ENCODE assay signal across 9 cellular contexts in genomic region chr13:28494861-28495585, GRCh38.
DNase-seq lines count a peak whose midpoint lies in the region; ATAC-seq lines count a peak whose summit lies in the region.
"Had no signal": no experiment of that assay in that cellular context is flagged by ENCODE, and none has a peak within 500 bp of the region (broad histone marks: within the 10 kb centered on the region; RNA-seq: fewer than 3 reads in every experiment).

A gene with protein sequence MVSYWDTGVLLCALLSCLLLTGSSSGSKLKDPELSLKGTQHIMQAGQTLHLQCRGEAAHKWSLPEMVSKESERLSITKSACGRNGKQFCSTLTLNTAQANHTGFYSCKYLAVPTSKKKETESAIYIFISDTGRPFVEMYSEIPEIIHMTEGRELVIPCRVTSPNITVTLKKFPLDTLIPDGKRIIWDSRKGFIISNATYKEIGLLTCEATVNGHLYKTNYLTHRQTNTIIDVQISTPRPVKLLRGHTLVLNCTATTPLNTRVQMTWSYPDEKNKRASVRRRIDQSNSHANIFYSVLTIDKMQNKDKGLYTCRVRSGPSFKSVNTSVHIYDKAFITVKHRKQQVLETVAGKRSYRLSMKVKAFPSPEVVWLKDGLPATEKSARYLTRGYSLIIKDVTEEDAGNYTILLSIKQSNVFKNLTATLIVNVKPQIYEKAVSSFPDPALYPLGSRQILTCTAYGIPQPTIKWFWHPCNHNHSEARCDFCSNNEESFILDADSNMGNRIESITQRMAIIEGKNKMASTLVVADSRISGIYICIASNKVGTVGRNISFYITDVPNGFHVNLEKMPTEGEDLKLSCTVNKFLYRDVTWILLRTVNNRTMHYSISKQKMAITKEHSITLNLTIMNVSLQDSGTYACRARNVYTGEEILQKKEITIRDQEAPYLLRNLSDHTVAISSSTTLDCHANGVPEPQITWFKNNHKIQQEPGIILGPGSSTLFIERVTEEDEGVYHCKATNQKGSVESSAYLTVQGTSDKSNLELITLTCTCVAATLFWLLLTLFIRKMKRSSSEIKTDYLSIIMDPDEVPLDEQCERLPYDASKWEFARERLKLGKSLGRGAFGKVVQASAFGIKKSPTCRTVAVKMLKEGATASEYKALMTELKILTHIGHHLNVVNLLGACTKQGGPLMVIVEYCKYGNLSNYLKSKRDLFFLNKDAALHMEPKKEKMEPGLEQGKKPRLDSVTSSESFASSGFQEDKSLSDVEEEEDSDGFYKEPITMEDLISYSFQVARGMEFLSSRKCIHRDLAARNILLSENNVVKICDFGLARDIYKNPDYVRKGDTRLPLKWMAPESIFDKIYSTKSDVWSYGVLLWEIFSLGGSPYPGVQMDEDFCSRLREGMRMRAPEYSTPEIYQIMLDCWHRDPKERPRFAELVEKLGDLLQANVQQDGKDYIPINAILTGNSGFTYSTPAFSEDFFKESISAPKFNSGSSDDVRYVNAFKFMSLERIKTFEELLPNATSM (N-terminal part only) (minus strand): TSS chr13:28495128. CDS start chr13:28494843, 285 bp downstream.

- no peaks in the 10 kb centered on the region for H3K9me3 ChIP-seq in duodenal mucosa (ENCODE audit: control insufficient read depth in 1 of 2, low read length in 2 of 2)

- H3K4me1 Mint-ChIP-seq in memory B cell = no peaks in the 10 kb centered on the region
- H3K4me1 Mint-ChIP-seq in stimulated activated memory B cell treated with anti-CD40 and anti-IgM and Interleukin-4, amounts not matched to agents 10 μg/mL and 1 μg/mL and 100 μg/mL, for 72 hours = peaks cover 17% of the 10 kb centered on the region

- H3K36me3 ChIP-seq in duodenal mucosa (ENCODE audit: control insufficient read depth in 1 of 2, insufficient read depth in 2 of 2, low read length in 2 of 2) = no peaks in the 10 kb centered on the region

- H3K27ac Mint-ChIP-seq in memory B cell = no peak within 1 kb of the TSS
- H3K27ac Mint-ChIP-seq in stimulated activated memory B cell treated with anti-CD40 and anti-IgM and Interleukin-4, amounts not matched to agents 10 μg/mL and 1 μg/mL and 100 μg/mL, for 72 hours = no peak within 1 kb of the TSS

- H3K4me1 ChIP-seq in duodenal mucosa (ENCODE audit: control insufficient read depth in 1 of 2, insufficient read depth in 2 of 2, low read length in 2 of 2) = peaks cover 0 to 4% of the 10 kb centered on the region in 2 donors

- H3K4me3 ChIP-seq in duodenal mucosa (ENCODE audit: low read depth in 1 of 2, low read length in 2 of 2) = peak within 1 kb of the TSS; percentile 45 to 50

- H3K4me3 Mint-ChIP-seq in memory B cell = peak within 1 kb of the TSS; percentile 70
- H3K4me3 Mint-ChIP-seq in stimulated activated memory B cell treated with anti-CD40 and anti-IgM and Interleukin-4, amounts not matched to agents 10 μg/mL and 1 μg/mL and 100 μg/mL, for 72 hours = peak within 1 kb of the TSS; percentile 72

- peaks cover 15% of the 10 kb centered on the region for H3K27me3 Mint-ChIP-seq in memory B cell
- peaks cover 63% of the 10 kb centered on the region for H3K27me3 Mint-ChIP-seq in stimulated activated memory B cell treated with anti-CD40 and anti-IgM and Interleukin-4, amounts not matched to agents 10 μg/mL and 1 μg/mL and 100 μg/mL, for 72 hours

- H3K9ac ChIP-seq in duodenal mucosa (ENCODE audit: low read depth in 1 of 2, low read length in 2 of 2) = no peak within 1 kb of the TSS

- ATAC-seq in memory B cell (ENCODE audit: low read depth) = peak; percentile 26
- ATAC-seq in stimulated activated memory B cell treated with anti-CD40 and anti-IgM and Interleukin-4, amounts not matched to agents 10 μg/mL and 1 μg/mL and 100 μg/mL, for 72 hours = peak; percentile 45

- H3K27ac ChIP-seq in duodenal mucosa (ENCODE audit: low read depth, low read length) = peak within 1 kb of the TSS; percentile 59
- H3K27ac ChIP-seq: C4-2B had no signal

- peaks cover 60 to 72% of the 10 kb centered on the region in 2 donors for H3K27me3 ChIP-seq in duodenal mucosa (ENCODE audit: control insufficient read depth in 1 of 2, insufficient read depth in 2 of 2, low read length in 2 of 2)

- no peaks in the 10 kb centered on the region for H3K36me3 Mint-ChIP-seq in memory B cell
- no peaks in the 10 kb centered on the region for H3K36me3 Mint-ChIP-seq in stimulated activated memory B cell treated with anti-CD40 and anti-IgM and Interleukin-4, amounts not matched to agents 10 μg/mL and 1 μg/mL and 100 μg/mL, for 72 hours

- peak; percentile 4 for DNase-seq in NCI-H1092 treated with DMSO at 0.1 percent for 48 hours (lab: John Stamatoyannopoulos, UW)
- no peak for DNase-seq in NCI-H1092 (lab: John Stamatoyannopoulos, UW)
- peak; percentile 45 for DNase-seq in SKM-1 (lab: John Stamatoyannopoulos, UW; ENCODE audit: unreplicated experiment)
- DNase-seq in memory B cell (ENCODE audit: low spot score in 2 of 2) = peak in 1 of 2 donors; percentile 27
- no peak for DNase-seq in epidermal melanocyte (ENCODE audit: insufficient read length, low spot score)
- no peak for DNase-seq in foreskin melanocyte

- no peaks in the 10 kb centered on the region for H3K9me3 Mint-ChIP-seq in memory B cell
- no peaks in the 10 kb centered on the region for H3K9me3 Mint-ChIP-seq in stimulated activated memory B cell treated with anti-CD40 and anti-IgM and Interleukin-4, amounts not matched to agents 10 μg/mL and 1 μg/mL and 100 μg/mL, for 72 hours

Comparison
In these comparisons a context has a peak if more than half of its experiments do, and no peak if none do; other contexts are left out.
1. DNase-seq: peak in NCI-H1092 treated with DMSO at 0.1 percent for 48 hours (single experiment) and SKM-1 (single experiment); none in NCI-H1092 (single experiment), epidermal melanocyte (single experiment) and foreskin melanocyte (single experiment).